9 cellular contexts compared by ENCODE assay signal in genomic region chr5:95759634-95760033, GRCh38. TPM values are rescaled to one million over a fixed set of nuclear protein-coding genes. Genes with fewer than 3 reads are reported as not detected.
DNase-seq lines count a peak whose midpoint lies in the region; ATAC-seq and TF ChIP-seq lines count a peak whose summit lies in the region.
"Had no signal": no experiment of that assay in that cellular context is flagged by ENCODE, and none has a peak within 500 bp of the region (broad histone marks: within the 10 kb centered on the region; RNA-seq: fewer than 3 reads in every experiment).

No MANE protein-coding gene starts in this region.

- no peaks in the 10 kb centered on the region for H3K27me3 Mint-ChIP-seq in activated CD4-positive, alpha-beta T cell treated with anti-CD3 and anti-CD28 coated beads for 36 hours
- H3K27me3 Mint-ChIP-seq: activated T-helper 17 cell treated with anti-CD3 and anti-CD28 coated beads, Interleukin-2, amount 50 U/mL, for 72 hours had no signal

- no peak overlapping the region for H3K4me3 Mint-ChIP-seq in activated CD4-positive, alpha-beta T cell treated with anti-CD3 and anti-CD28 coated beads for 36 hours

- H3K4me1 Mint-ChIP-seq in activated CD4-positive, alpha-beta T cell treated with anti-CD3 and anti-CD28 coated beads for 36 hours, result peaks cover 27% of the 10 kb centered on the region

- H3K27ac Mint-ChIP-seq in activated CD4-positive, alpha-beta T cell treated with anti-CD3 and anti-CD28 coated beads for 36 hours, result no peak overlapping the region

- ATAC-seq in upper lobe of right lung, result peak; percentile 80
- ATAC-seq in HG02840 (IDR thresholded peaks at IDR 0.05; ENCODE audit: low FRiP score, unreplicated experiment), result no peak
- no peak for ATAC-seq in GM18505 (IDR thresholded peaks at IDR 0.05; ENCODE audit: unreplicated experiment)
- ATAC-seq in activated CD4-positive, alpha-beta T cell treated with anti-CD3 and anti-CD28 coated beads for 36 hours, result no peak

- H3K4me1 ChIP-seq in cardiac muscle cell (ENCODE audit: low read depth), result peaks cover 4% of the 10 kb centered on the region
- peaks cover 0 to 25% of the 10 kb centered on the region in 2 donors for H3K4me1 ChIP-seq in right atrium auricular region
- peaks cover 23% of the 10 kb centered on the region for H3K4me1 ChIP-seq in upper lobe of right lung

- TF ChIP-seq POLR2A in GM18505 (IDR thresholded peaks at IDR 0.05; ENCODE audit: borderline replicate concordance, extremely low read depth, insufficient read depth, insufficient read length), result no peak

- peak overlapping the region; percentile 2 for H3K9ac ChIP-seq in SK-N-MC (ENCODE audit: insufficient read length)

- peaks cover 64% of the 10 kb centered on the region for H3K36me3 ChIP-seq in cardiac muscle cell
- H3K36me3 ChIP-seq in right atrium auricular region, result peaks cover 16% of the 10 kb centered on the region
- H3K36me3 ChIP-seq in SK-N-MC (ENCODE audit: insufficient read depth, low read length), result peaks cover 66% of the 10 kb centered on the region
- H3K36me3 ChIP-seq in upper lobe of right lung, result peaks cover 13% of the 10 kb centered on the region

- CTCF ChIA-PET in activated CD4-positive, alpha-beta T cell treated with anti-CD3 and anti-CD28 coated beads for 36 hours (lab: Charles Lee), result interaction anchor here (0.7 to 1.6 kb wide), 7 partner anchors 9 to 1158 kb away, joined by 3 to 6 read pairs (median 4); no protein-coding TSS in a partner anchor

- H3K9me3 ChIP-seq in cardiac muscle cell (ENCODE audit: low read depth) (no peaks in the 10 kb centered on the region), right atrium auricular region (no peaks in the 10 kb centered on the region), SK-N-MC (ENCODE audit: low read depth, low read length) (no peaks in the 10 kb centered on the region), upper lobe of right lung (no peaks in the 10 kb centered on the region)

- intact Hi-C loops in upper lobe of right lung (cut with DNase I), result no loop called here
- intact Hi-C loops in activated CD4-positive, alpha-beta T cell treated with anti-CD3 and anti-CD28 coated beads for 36 hours (cut with DNase I, micrococcal nuclease), result loop anchor here (1.0 to 5.0 kb wide), 6 partner anchors 27 to 113 kb away; partner anchors contain the start of gene RFESD (in 2 of the 2)

- no peak overlapping the region for H3K4me3 ChIP-seq in cardiac muscle cell
- H3K4me3 ChIP-seq in right atrium auricular region, result no peak overlapping the region
- peak overlapping the region; percentile 42 for H3K4me3 ChIP-seq in SK-N-MC
- H3K4me3 ChIP-seq in upper lobe of right lung, result no peak overlapping the region

- no peaks in the 10 kb centered on the region for H3K36me3 Mint-ChIP-seq in activated CD4-positive, alpha-beta T cell treated with anti-CD3 and anti-CD28 coated beads for 36 hours (ENCODE audit: low read depth)

- POLR2A ChIA-PET in activated CD4-positive, alpha-beta T cell treated with anti-CD3 and anti-CD28 coated beads for 36 hours (lab: Charles Lee), result interaction anchor here (0.6 kb wide), 1 partner anchor 75 kb away, joined by 3 read pairs; no protein-coding TSS in a partner anchor

- no peaks in the 10 kb centered on the region for H3K27me3 ChIP-seq in cardiac muscle cell
- H3K27me3 ChIP-seq in right atrium auricular region, result no peaks in the 10 kb centered on the region
- H3K27me3 ChIP-seq in upper lobe of right lung, result no peaks in the 10 kb centered on the region

- H3K27ac ChIP-seq in cardiac muscle cell (peak overlapping the region; percentile 74), right atrium auricular region (no peak overlapping the region), SK-N-MC (peak overlapping the region; percentile 87), upper lobe of right lung (peak overlapping the region; percentile 38)

- H3K9me3 Mint-ChIP-seq in activated CD4-positive, alpha-beta T cell treated with anti-CD3 and anti-CD28 coated beads for 36 hours (ENCODE audit: low read depth), result no peaks in the 10 kb centered on the region
- H3K9me3 Mint-ChIP-seq: activated T-helper 17 cell treated with anti-CD3 and anti-CD28 coated beads, Interleukin-2, amount 50 U/mL, for 72 hours had no signal

- peak in 1 of 2 donors; percentile 48 for DNase-seq in cardiac muscle cell (ENCODE audit: low read depth in 1 of 2, low spot score in 1 of 2)
- no peak for DNase-seq in right atrium auricular region (ENCODE audit: low spot score)
- no peak for DNase-seq in SK-N-MC (ENCODE audit: low read depth, low spot score)
- peak; percentile 38 for DNase-seq in kidney tubule cell (ENCODE audit: low spot score)
- DNase-seq in upper lobe of right lung, result no peak
- DNase-seq in activated CD4-positive, alpha-beta T cell treated with anti-CD3 and anti-CD28 coated beads for 36 hours, result no peak

- no peak for TF ChIP-seq CTCF in cardiac muscle cell (IDR thresholded peaks at IDR 0.05; ENCODE audit: low read depth, low read length)
- no peak for TF ChIP-seq CTCF in right atrium auricular region (IDR thresholded peaks at IDR 0.05)
- no peak for TF ChIP-seq CTCF in upper lobe of right lung (IDR thresholded peaks at IDR 0.05)

RNA-seq across cellular contexts. Expression of gene RHOBTB3, which starts 28.5 kb away (rescaled TPM):
- total RNA-seq in cardiac muscle cell, result 343 and 477 TPM in 2 replicates
- 455 and 589 TPM in 2 replicates for polyA plus RNA-seq in cardiac muscle cell
- total RNA-seq in right atrium auricular region, result 10 to 100 TPM; 56.2 to 89.9 TPM
- total RNA-seq in upper lobe of right lung, result 54.2 TPM
- 1 to 10 TPM; 3.3 to 3.5 TPM for total RNA-seq in activated CD4-positive, alpha-beta T cell treated with anti-CD3 and anti-CD28 coated beads for 36 hours

Comparison
In these comparisons a context has a peak if more than half of its experiments do, and no peak if none do; other contexts are left out.
1. H3K27ac ChIP-seq: peak in cardiac muscle cell (single experiment), SK-N-MC (single experiment) and upper lobe of right lung (single experiment); none in right atrium auricular region (0 of 2).
2. RNA of gene RHOBTB3, which starts 28.5 kb away (total RNA-seq): 343 to 477 TPM in cardiac muscle cell, 56.2 to 89.9 TPM in right atrium auricular region and 54.2 TPM in upper lobe of right lung (single experiment); 3.3 to 3.5 TPM in activated CD4-positive, alpha-beta T cell treated with anti-CD3 and anti-CD28 coated beads for 36 hours; every median in the first group is over 10 times any median in the second.